ENCODE assay signal across 33 cellular contexts in genomic region chr12:48557919-48558318, GRCh38. TPM values are rescaled to one million over a fixed set of nuclear protein-coding genes. Genes with fewer than 3 reads are reported as not detected.
A peak's percentile ranks its signal among the peaks of the same experiment; 100 is the strongest.
DNase-seq lines count a peak whose midpoint lies in the region; ATAC-seq, FAIRE-seq and TF ChIP-seq lines count a peak whose summit lies in the region.
"Had no signal": no experiment of that assay in that cellular context is flagged by ENCODE, and none has a peak within 500 bp of the region (broad histone marks: within the 10 kb centered on the region; RNA-seq: fewer than 3 reads in every experiment).

No MANE protein-coding gene starts in this region.

- peaks cover 11% of the 10 kb centered on the region for H3K4me1 ChIP-seq in GM23338 (ENCODE audit: insufficient read depth)
- H3K4me1 ChIP-seq in H1 (replicated peaks in 1 of 4; ENCODE audit: control insufficient read depth in 3 of 4, insufficient read depth in 4 of 4, low read length in 3 of 4): peaks cover 0 to 7% (median 2%) of the 10 kb centered on the region in 4 experiments; a peak in 1 of 7 replicates
- H3K4me1 ChIP-seq in osteoblast (ENCODE audit: insufficient read depth, low read length): no peaks in the 10 kb centered on the region
- no peaks in the 10 kb centered on the region for H3K4me1 ChIP-seq in A673 (ENCODE audit: insufficient read depth, low read length, poor library complexity, severe bottlenecking)
- H3K4me1 ChIP-seq: A549, BE2C, BLaER1 had no signal

- H3K36me3 Mint-ChIP-seq in GM23338 (ENCODE audit: low read depth): peaks cover 3% of the 10 kb centered on the region; the same call in 2 of the 3 replicates
- H3K36me3 Mint-ChIP-seq in activated CD4-positive, alpha-beta T cell treated with anti-CD3 and anti-CD28 coated beads, Interleukin-2, amount 10 ng/mL, durations not matched to agents 24 days and 14 days (ENCODE audit: low read depth): no peaks in the 10 kb centered on the region
- H3K36me3 Mint-ChIP-seq: CD14-positive monocyte; CD4-positive, alpha-beta memory T cell; CD4-positive, CD25-positive, alpha-beta regulatory T cell; CD8-positive, alpha-beta memory T cell had no signal

- no peak overlapping the region for H3K4me2 ChIP-seq in GM23338
- H3K4me2 ChIP-seq in H1 (ENCODE audit: insufficient read depth in 1 of 2, low read depth in 2 of 2, low read length in 2 of 2): no peak overlapping the region
- H3K4me2 ChIP-seq in osteoblast (ENCODE audit: insufficient read depth, low read length): no peak overlapping the region
- H3K4me2 ChIP-seq: A549, BLaER1 had no signal

- no peak overlapping the region for H2AK5ac ChIP-seq in H1 (ENCODE audit: low read depth, low read length)

- H3K23me2 ChIP-seq in H1 (ENCODE audit: low read depth, low read length): no peaks in the 10 kb centered on the region

- no peak overlapping the region for H4K8ac ChIP-seq in H1 (ENCODE audit: extremely low read depth, insufficient read depth, low read length)

- no peak overlapping the region for H2BK5ac ChIP-seq in H1 (ENCODE audit: low read depth, low read length)

- no peak overlapping the region for H2BK12ac ChIP-seq in H1 (ENCODE audit: low read depth, low read length)

- no peak for TF ChIP-seq POLR2A in H1 (IDR thresholded peaks at IDR 0.05; ENCODE audit: control extremely low read depth in 1 of 2, low read depth in 2 of 2, low read length in 2 of 2)

- H3F3A ChIP-seq in GM23338 (replicated peaks; ENCODE audit: low read depth): no peaks in the 10 kb centered on the region

- peaks cover 3% of the 10 kb centered on the region for H3K27me3 Mint-ChIP-seq in GM23338 (ENCODE audit: insufficient read depth, low read depth, poor library complexity)
- H3K27me3 Mint-ChIP-seq in activated CD4-positive, alpha-beta T cell treated with anti-CD3 and anti-CD28 coated beads, Interleukin-2, amount 10 ng/mL, durations not matched to agents 24 days and 14 days: no peaks in the 10 kb centered on the region

- no peak overlapping the region for H3K23ac ChIP-seq in H1 (ENCODE audit: insufficient read length)

- no peaks in the 10 kb centered on the region for H3K79me2 ChIP-seq in GM23338 (replicated peaks; ENCODE audit: insufficient read depth)
- H3K79me2 ChIP-seq in H1 (ENCODE audit: control insufficient read depth in 1 of 2, insufficient read depth in 2 of 2, low read length in 2 of 2): no peaks in the 10 kb centered on the region
- H3K79me2 ChIP-seq in osteoblast (ENCODE audit: insufficient read depth, low read length): no peaks in the 10 kb centered on the region

- DNase-seq in GM23338 (ENCODE audit: low spot score) (no peak), OCI-M1 (lab: John Stamatoyannopoulos, UW) (peak; percentile 58), H1 (ENCODE audit: low read depth in 1 of 2, low spot score in 2 of 2) (no peak), osteoblast (ENCODE audit: insufficient read length, low spot score, missing footprints) (peak; percentile 26), A673 (ENCODE audit: low spot score) (no peak), GM19240 (ENCODE audit: insufficient read length, low spot score) (no peak)
- DNase-seq in activated CD4-positive, alpha-beta T cell treated with anti-CD3 and anti-CD28 coated beads, Interleukin-2, amount 10 ng/mL, durations not matched to agents 24 days and 14 days: no peak
- DNase-seq: ACHN; BE2C; C1 segment of cervical spinal cord; CD4-positive, alpha-beta memory T cell; CD4-positive, CD25-positive, alpha-beta regulatory T cell; CD8-positive, alpha-beta memory T cell; COR-L47; DMS 273 treated with DMSO at 0.1 percent for 48 hours; DMS153; DMS53; DMS79; DND-41; EL; GDM1 had no signal

- H3K27me3 ChIP-seq in GM23338 (ENCODE audit: insufficient read depth): no peaks in the 10 kb centered on the region
- no peaks in the 10 kb centered on the region for H3K27me3 ChIP-seq in H1 (replicated peaks in 1 of 4; ENCODE audit: control insufficient read depth in 3 of 4, extremely low read depth in 1 of 4, insufficient read depth in 3 of 4, low read length in 3 of 4)
- no peaks in the 10 kb centered on the region for H3K27me3 ChIP-seq in osteoblast (ENCODE audit: insufficient read depth, low read length)
- peaks cover under 1% of the 10 kb centered on the region for H3K27me3 ChIP-seq in A673 (replicated peaks; ENCODE audit: insufficient read depth, low read depth, low read length, poor library complexity)
- H3K27me3 ChIP-seq: BLaER1 had no signal

- peaks cover 3 to 5% of the 10 kb centered on the region in 2 experiments; a peak in 1 of 4 replicates for H3K9me3 ChIP-seq in H1 (ENCODE audit: insufficient read depth in 2 of 2, low read depth in 1 of 2, low read length in 1 of 2)
- no peaks in the 10 kb centered on the region for H3K9me3 ChIP-seq in osteoblast (ENCODE audit: low read depth, low read length)
- H3K9me3 ChIP-seq in A673 (ENCODE audit: low read depth, low read length, poor library complexity, severe bottlenecking): no peaks in the 10 kb centered on the region
- H3K9me3 ChIP-seq: A549, BE2C, BLaER1 had no signal

- H2AFZ ChIP-seq in GM23338: peak overlapping the region; percentile 28; the same call in 1 of the 2 replicates
- H2AFZ ChIP-seq in H1 (ENCODE audit: low read length): no peak overlapping the region
- H2AFZ ChIP-seq in osteoblast (ENCODE audit: low read length): no peak overlapping the region

- H2BK120ac ChIP-seq in H1 (replicated peaks; ENCODE audit: low read depth, low read length): no peak overlapping the region

- no peak for FAIRE-seq in H1 (lab: Jason Lieb, UNC)
- FAIRE-seq: A549, GM12878, GM12892, GM18507 had no signal

- H3K18ac ChIP-seq in H1 (ENCODE audit: extremely low read depth, low read length): no peak overlapping the region

- 80% methylated on average over 4 of the region's 4 CpGs; no CpG with 5 or more reads in 1 of the 2 experiments for WGBS in H1 (ENCODE audit: extremely low coverage in 1 of 2, insufficient coverage in 1 of 2, insufficient read length in 1 of 2, insufficient replicate concordance in 2 of 2, low coverage in 1 of 2, low lambda C conversion rate in 2 of 2, missing lambda C conversion rate in 1 of 2), 2 experiments

- no peak overlapping the region for H3K4me3 Mint-ChIP-seq in GM23338
- no peak overlapping the region for H3K4me3 Mint-ChIP-seq in activated CD4-positive, alpha-beta T cell treated with anti-CD3 and anti-CD28 coated beads, Interleukin-2, amount 10 ng/mL, durations not matched to agents 24 days and 14 days
- H3K4me3 Mint-ChIP-seq: CD14-positive monocyte; CD4-positive, alpha-beta memory T cell; CD4-positive, CD25-positive, alpha-beta regulatory T cell; CD8-positive, alpha-beta memory T cell had no signal

- POLR2A ChIA-PET in H1 (lab: Charles Lee; ENCODE audit: partially characterized antibody) (no interaction called here), A673 (lab: Charles Lee; ENCODE audit: low non-redundant PET) (no interaction called here)

- H3K9me3 Mint-ChIP-seq in GM23338: peaks cover 7% of the 10 kb centered on the region; the same call in 2 of the 3 replicates
- H3K9me3 Mint-ChIP-seq in activated CD4-positive, alpha-beta T cell treated with anti-CD3 and anti-CD28 coated beads, Interleukin-2, amount 10 ng/mL, durations not matched to agents 24 days and 14 days: peaks cover under 1% of the 10 kb centered on the region
- H3K9me3 Mint-ChIP-seq: CD4-positive, alpha-beta memory T cell had no signal

- peaks cover 4% of the 10 kb centered on the region; the same call in 1 of the 2 replicates for H3K9me2 ChIP-seq in GM23338 (ENCODE audit: insufficient read depth)

- H4K20me1 ChIP-seq in GM23338 (replicated peaks; ENCODE audit: insufficient read depth) (no peaks in the 10 kb centered on the region), H1 (replicated peaks in 1 of 2; ENCODE audit: control insufficient read depth in 1 of 2, insufficient read depth in 2 of 2, low read length in 2 of 2) (no peaks in the 10 kb centered on the region), osteoblast (ENCODE audit: insufficient read depth, low read length) (no peaks in the 10 kb centered on the region)
- H4K20me1 ChIP-seq: BLaER1 had no signal

- TF ChIP-seq CTCF in GM23338 (conservative IDR thresholded peaks at IDR 0.05; ENCODE audit: low read depth in 2 of 2) (no peak), H1 (IDR thresholded peaks at IDR 0.05; ENCODE audit: control extremely low read depth in 1 of 3, insufficient read depth in 1 of 3, low read depth in 1 of 3, low read length in 3 of 3) (no peak), osteoblast (IDR thresholded peaks at IDR 0.05; ENCODE audit: extremely low read depth, low read depth, low read length) (no peak), A673 (conservative IDR thresholded peaks at IDR 0.05; ENCODE audit: low read depth, low read length) (no peak)

- TF ChIP-seq EP300 in H1 (IDR thresholded peaks at IDR 0.05; ENCODE audit: borderline replicate concordance in 1 of 2, low read depth in 2 of 2, low read length in 2 of 2): no peak

- H3K9ac ChIP-seq in H1 (replicated peaks in 1 of 4; ENCODE audit: extremely low read depth in 1 of 4, low read depth in 3 of 4, low read length in 3 of 4): no peak overlapping the region
- H3K9ac ChIP-seq: BLaER1 had no signal

- CTCF ChIA-PET in H1 (lab: Charles Lee; ENCODE audit: partially characterized antibody): interaction anchor here (1.0 to 1.5 kb wide), 2 partner anchors 16 to 61 kb away, joined by 3 to 4 read pairs; no protein-coding TSS in a partner anchor
- CTCF ChIA-PET in A673 (lab: Charles Lee): no interaction called here

- ATAC-seq in GM23338: no peak
- no peak for ATAC-seq in HG03135 (IDR thresholded peaks at IDR 0.05; ENCODE audit: unreplicated experiment)
- ATAC-seq: A549, GM12878 had no signal

- H3K36me3 ChIP-seq in GM23338 (ENCODE audit: insufficient read depth) (no peaks in the 10 kb centered on the region), H1 (ENCODE audit: control insufficient read depth in 2 of 4, insufficient read depth in 4 of 4, low read length in 3 of 4) (no peaks in the 10 kb centered on the region), osteoblast (ENCODE audit: insufficient read depth, low read length) (no peaks in the 10 kb centered on the region), A673 (ENCODE audit: insufficient read depth, low read length, poor library complexity, severe bottlenecking) (no peaks in the 10 kb centered on the region)
- H3K36me3 ChIP-seq: BE2C, BLaER1 had no signal

- H3K4me1 Mint-ChIP-seq in GM23338: peaks cover 17% of the 10 kb centered on the region
- no peaks in the 10 kb centered on the region for H3K4me1 Mint-ChIP-seq in activated CD4-positive, alpha-beta T cell treated with anti-CD3 and anti-CD28 coated beads, Interleukin-2, amount 10 ng/mL, durations not matched to agents 24 days and 14 days
- H3K4me1 Mint-ChIP-seq: CD4-positive, alpha-beta memory T cell; CD4-positive, CD25-positive, alpha-beta regulatory T cell; CD8-positive, alpha-beta memory T cell had no signal

- no TSS peak for BruUV-seq in A673 (replicated peaks; lab: Mats Ljungman, UMichigan)

- no peak overlapping the region for H4K5ac ChIP-seq in H1 (ENCODE audit: insufficient read length, low read depth, low read length)

- no peak overlapping the region for H3K27ac Mint-ChIP-seq in GM23338
- H3K27ac Mint-ChIP-seq in activated CD4-positive, alpha-beta T cell treated with anti-CD3 and anti-CD28 coated beads, Interleukin-2, amount 10 ng/mL, durations not matched to agents 24 days and 14 days: no peak overlapping the region
- H3K27ac Mint-ChIP-seq: CD4-positive, alpha-beta memory T cell; CD4-positive, CD25-positive, alpha-beta regulatory T cell; CD8-positive, alpha-beta memory T cell had no signal

- no peak for TF ChIP-seq RAD21 in H1 (IDR thresholded peaks at IDR 0.05 in 1 of 2, conservative IDR thresholded peaks at IDR 0.05 in 1 of 2; ENCODE audit: low read depth in 2 of 2, low read length in 2 of 2)

- no peak overlapping the region for H3K56ac ChIP-seq in H1 (replicated peaks; ENCODE audit: insufficient read length, low read depth, low read length)

- no peak overlapping the region for H3K14ac ChIP-seq in H1 (ENCODE audit: insufficient read length)

- H3K79me1 ChIP-seq in H1 (ENCODE audit: low read depth, low read length): no peaks in the 10 kb centered on the region

- intact Hi-C loops in A673 (cut with micrococcal nuclease; ENCODE audit: unreplicated experiment): no loop called here
- intact Hi-C loops in activated CD4-positive, alpha-beta T cell treated with anti-CD3 and anti-CD28 coated beads, Interleukin-2, amount 10 ng/mL, durations not matched to agents 24 days and 14 days (cut with micrococcal nuclease): no loop called here

- H2BK20ac ChIP-seq in H1 (ENCODE audit: low read length): no peak overlapping the region

- no peak overlapping the region for H3K4ac ChIP-seq in H1 (replicated peaks; ENCODE audit: insufficient read length, low read depth, low read length)

- H3K27ac ChIP-seq in GM23338 (ENCODE audit: low read depth) (no peak overlapping the region), H1 (ENCODE audit: low read depth, low read length) (no peak overlapping the region), osteoblast (ENCODE audit: low read depth, low read length) (no peak overlapping the region), A673 (ENCODE audit: low read depth, low read length, poor library complexity, severe bottlenecking) (no peak overlapping the region)
- H3K27ac ChIP-seq: 22Rv1, A549, BLaER1 had no signal

- no peak overlapping the region for H3K4me3 ChIP-seq in GM23338
- no peak overlapping the region for H3K4me3 ChIP-seq in H1 (ENCODE audit: extremely low read depth in 1 of 4, insufficient read depth in 2 of 4, low read depth in 3 of 4, low read length in 4 of 4)
- no peak overlapping the region for H3K4me3 ChIP-seq in osteoblast (ENCODE audit: insufficient read depth, low read length)
- no peak overlapping the region for H3K4me3 ChIP-seq in A673 (ENCODE audit: low read depth, low read length, poor library complexity, severe bottlenecking)
- H3K4me3 ChIP-seq: A549, BLaER1, GM12878 had no signal

- 0 out of 2 replicates have a peak overlapping the region, but pooled peaks have one; percentile 61 for H2BK15ac ChIP-seq in H1 (ENCODE audit: low read length)

- no peak overlapping the region for H4K91ac ChIP-seq in H1 (replicated peaks; ENCODE audit: insufficient read length, low read length)

RNA-seq across cellular contexts. Expression of gene LALBA, which starts 11.9 kb away (rescaled TPM):
- total RNA-seq in GM23338 (2014; rRNA removed; shearing (Covaris generic)): not detected in 2 replicates
- polyA plus RNA-seq in GM23338 (2016; fragmentation: Nextera tagmentation; extraction: Ambion mirVana) (not detected in 2 replicates), H1 (2011; rRNA removed) (not detected in 2 replicates)
- total RNA-seq in H1 (2021; fragmentation: NEBNext Ultra II Directional; extraction: Animal tissue kit (Norgen Biotek cat#: 25700)): not detected in 2 replicates
- polyA plus RNA-seq in H1 (2011; cell fraction: cytosol; rRNA removed): not detected
- polyA plus RNA-seq in H1 (2011; cell fraction: nucleus; rRNA removed): not detected
- not detected in 4 replicates for polyA plus RNA-seq in H1 (2012, experiment 1 of 2)
- not detected for polyA plus RNA-seq in H1 (2012, experiment 2 of 2)
- polyA plus RNA-seq in H1 (2013, experiment 1 of 2): not detected
- not detected for polyA plus RNA-seq in H1 (2013, experiment 2 of 2)
- polyA minus RNA-seq in H1 (2011; rRNA and poly(A)+ RNA removed): not detected in 2 replicates
- polyA minus RNA-seq in H1 (2011; cell fraction: cytosol; rRNA and poly(A)+ RNA removed): not detected
- not detected for polyA minus RNA-seq in H1 (2011; cell fraction: nucleus; rRNA and poly(A)+ RNA removed)
- total RNA-seq in osteoblast (not detected in 2 replicates), A673 (2021) (not detected in 2 replicates)
- not detected in 2 replicates for total RNA-seq in activated CD4-positive, alpha-beta T cell treated with anti-CD3 and anti-CD28 coated beads, Interleukin-2, amount 10 ng/mL, durations not matched to agents 24 days and 14 days
- total RNA-seq: A172; CD4-positive, alpha-beta memory T cell; CD4-positive, CD25-positive, alpha-beta regulatory T cell; CD8-positive, alpha-beta memory T cell; Daoy; G401; GM12878 had no signal
- polyA plus RNA-seq: A549; AG04450; CD14-positive monocyte; CD4-positive, alpha-beta memory T cell; CD4-positive, CD25-positive, alpha-beta regulatory T cell; CD8-positive, alpha-beta memory T cell; GM12878 had no signal

RNA-seq across cellular contexts. Expression of gene OR8S1, which starts 32.5 kb away (rescaled TPM):
- not detected in 2 replicates for total RNA-seq in GM23338 (2014; rRNA removed; shearing (Covaris generic))
- polyA plus RNA-seq in GM23338 (2016; fragmentation: Nextera tagmentation; extraction: Ambion mirVana) (not detected in 2 replicates), H1 (2011; rRNA removed) (not detected in 2 replicates)
- total RNA-seq in H1 (2021; fragmentation: NEBNext Ultra II Directional; extraction: Animal tissue kit (Norgen Biotek cat#: 25700)): not detected in 2 replicates
- polyA plus RNA-seq in H1 (2011; cell fraction: cytosol; rRNA removed): not detected
- polyA plus RNA-seq in H1 (2011; cell fraction: nucleus; rRNA removed): not detected
- polyA plus RNA-seq in H1 (2012, experiment 1 of 2): not detected in 4 replicates
- polyA plus RNA-seq in H1 (2012, experiment 2 of 2): not detected
- polyA plus RNA-seq in H1 (2013, experiment 1 of 2): not detected
- polyA plus RNA-seq in H1 (2013, experiment 2 of 2): not detected
- polyA minus RNA-seq in H1 (2011; rRNA and poly(A)+ RNA removed): not detected in 2 replicates
- not detected for polyA minus RNA-seq in H1 (2011; cell fraction: cytosol; rRNA and poly(A)+ RNA removed)
- polyA minus RNA-seq in H1 (2011; cell fraction: nucleus; rRNA and poly(A)+ RNA removed): not detected
- total RNA-seq in osteoblast (not detected in 2 replicates), A673 (2021) (not detected in 2 replicates)
- not detected in 2 replicates for total RNA-seq in activated CD4-positive, alpha-beta T cell treated with anti-CD3 and anti-CD28 coated beads, Interleukin-2, amount 10 ng/mL, durations not matched to agents 24 days and 14 days
- total RNA-seq: A172; CD4-positive, alpha-beta memory T cell; CD4-positive, CD25-positive, alpha-beta regulatory T cell; CD8-positive, alpha-beta memory T cell; Daoy; G401; GM12878 had no signal
- polyA plus RNA-seq: A549; AG04450; CD14-positive monocyte; CD4-positive, alpha-beta memory T cell; CD4-positive, CD25-positive, alpha-beta regulatory T cell; CD8-positive, alpha-beta memory T cell; GM12878 had no signal

Comparison
In these comparisons a context has a peak if more than half of its experiments do, and no peak if none do; other contexts are left out.
1. DNase-seq: peak in OCI-M1 (single experiment) and osteoblast (single experiment); none in GM23338 (single experiment), H1 (0 of 2), A673 (single experiment), GM19240 (single experiment) and activated CD4-positive, alpha-beta T cell treated with anti-CD3 and anti-CD28 coated beads, Interleukin-2, amount 10 ng/mL, durations not matched to agents 24 days and 14 days (single experiment).